In genomic region chr16:733382-734207, GRCh38 we compare ENCODE assay signal across 12 cellular contexts. TPM values are rescaled to one million over a fixed set of nuclear protein-coding genes. Genes with fewer than 3 reads are reported as not detected.
DNase-seq lines count a peak whose midpoint lies in the region; ATAC-seq and TF ChIP-seq lines count a peak whose summit lies in the region.
"Had no signal": no experiment of that assay in that cellular context is flagged by ENCODE, and none has a peak within 500 bp of the region (broad histone marks: within the 10 kb centered on the region; RNA-seq: fewer than 3 reads in every experiment).

No MANE protein-coding gene starts in this region.

- no peaks in the 10 kb centered on the region for H3K27me3 ChIP-seq in SU-DHL-6 (ENCODE audit: low read length)
- H3K27me3 ChIP-seq: right lobe of liver had no signal

- H3K4me1 Mint-ChIP-seq in activated naive CD8-positive, alpha-beta T cell treated with anti-CD3 and anti-CD28 coated beads, Interleukin-2, amount 10 ng/mL, durations not matched to agents 7 days and 5 days: peaks cover 4% of the 10 kb centered on the region
- peaks cover 7% of the 10 kb centered on the region for H3K4me1 Mint-ChIP-seq in activated naive CD8-positive, alpha-beta T cell treated with anti-CD3 and anti-CD28 coated beads for 36 hours

- no peak for ATAC-seq in activated naive CD8-positive, alpha-beta T cell treated with anti-CD3 and anti-CD28 coated beads, Interleukin-2, amount 10 ng/mL, durations not matched to agents 7 days and 5 days (ENCODE audit: low read depth)
- ATAC-seq in HG03280 (IDR thresholded peaks at IDR 0.05; ENCODE audit: unreplicated experiment): no peak

- no peaks in the 10 kb centered on the region for H4K20me1 ChIP-seq in SU-DHL-6 (ENCODE audit: low read depth, low read length)

- H3K9me3 Mint-ChIP-seq in activated naive CD8-positive, alpha-beta T cell treated with anti-CD3 and anti-CD28 coated beads, Interleukin-2, amount 10 ng/mL, durations not matched to agents 7 days and 5 days: no peaks in the 10 kb centered on the region
- no peaks in the 10 kb centered on the region for H3K9me3 Mint-ChIP-seq in activated naive CD8-positive, alpha-beta T cell treated with anti-CD3 and anti-CD28 coated beads for 36 hours
- H3K9me3 Mint-ChIP-seq: CD4-positive, CD25-positive, alpha-beta regulatory T cell had no signal

- no peak overlapping the region for H2AFZ ChIP-seq in SU-DHL-6 (ENCODE audit: low read depth, low read length, severe bottlenecking)

- H3K9me2 ChIP-seq in SU-DHL-6 (replicated peaks; ENCODE audit: insufficient read depth, low read length): no peaks in the 10 kb centered on the region

- no peak overlapping the region for H3K27ac ChIP-seq in SU-DHL-6 (ENCODE audit: low read depth, low read length)
- H3K27ac ChIP-seq: right lobe of liver had no signal

- no peak overlapping the region for H3K9ac ChIP-seq in SU-DHL-6 (ENCODE audit: low read length)

- H3K4me3 Mint-ChIP-seq in activated naive CD8-positive, alpha-beta T cell treated with anti-CD3 and anti-CD28 coated beads, Interleukin-2, amount 10 ng/mL, durations not matched to agents 7 days and 5 days: no peak overlapping the region
- H3K4me3 Mint-ChIP-seq in activated naive CD8-positive, alpha-beta T cell treated with anti-CD3 and anti-CD28 coated beads for 36 hours: no peak overlapping the region
- H3K4me3 Mint-ChIP-seq: CD4-positive, CD25-positive, alpha-beta regulatory T cell had no signal

- H3K36me3 Mint-ChIP-seq in activated naive CD8-positive, alpha-beta T cell treated with anti-CD3 and anti-CD28 coated beads, Interleukin-2, amount 10 ng/mL, durations not matched to agents 7 days and 5 days: peaks cover 6% of the 10 kb centered on the region
- H3K36me3 Mint-ChIP-seq in activated naive CD8-positive, alpha-beta T cell treated with anti-CD3 and anti-CD28 coated beads for 36 hours: peaks cover 3% of the 10 kb centered on the region

- H3K27me3 Mint-ChIP-seq in activated naive CD8-positive, alpha-beta T cell treated with anti-CD3 and anti-CD28 coated beads, Interleukin-2, amount 10 ng/mL, durations not matched to agents 7 days and 5 days: no peaks in the 10 kb centered on the region
- H3K27me3 Mint-ChIP-seq in activated naive CD8-positive, alpha-beta T cell treated with anti-CD3 and anti-CD28 coated beads for 36 hours: no peaks in the 10 kb centered on the region
- H3K27me3 Mint-ChIP-seq: CD4-positive, CD25-positive, alpha-beta regulatory T cell had no signal

- POLR2A ChIA-PET in activated naive CD8-positive, alpha-beta T cell treated with anti-CD3 and anti-CD28 coated beads, Interleukin-2, amount 10 ng/mL, durations not matched to agents 7 days and 5 days (lab: Charles Lee): no interaction called here

- H3K27ac Mint-ChIP-seq in activated naive CD8-positive, alpha-beta T cell treated with anti-CD3 and anti-CD28 coated beads, Interleukin-2, amount 10 ng/mL, durations not matched to agents 7 days and 5 days: no peak overlapping the region
- H3K27ac Mint-ChIP-seq in activated naive CD8-positive, alpha-beta T cell treated with anti-CD3 and anti-CD28 coated beads for 36 hours: no peak overlapping the region

- peak; percentile 67 for DNase-seq in activated naive CD8-positive, alpha-beta T cell treated with anti-CD3 and anti-CD28 coated beads, Interleukin-2, amount 10 ng/mL, durations not matched to agents 7 days and 5 days
- no peak for DNase-seq in activated naive CD8-positive, alpha-beta T cell treated with anti-CD3 and anti-CD28 coated beads for 36 hours
- no peak for DNase-seq in fibroblast of pulmonary artery (ENCODE audit: low read depth)
- DNase-seq in stimulated activated CD4-positive, alpha-beta T cell treated with anti-CD3 and anti-CD28 coated beads, Interleukin-4, amount 100 ng/mL, for 1 hour: peak; percentile 56
- no peak for DNase-seq in dedifferentiated amniotic fluid mesenchymal stem cell (ENCODE audit: extremely low spot score)
- DNase-seq in NCI-H2196 treated with DMSO at 0.1 percent for 48 hours (lab: John Stamatoyannopoulos, UW; ENCODE audit: unreplicated experiment): no peak
- DNase-seq: CD4-positive, CD25-positive, alpha-beta regulatory T cell; central memory CD4-positive, alpha-beta T cell; NCI-H2227 treated with DMSO at 0.1 percent for 48 hours had no signal

- TF ChIP-seq CTCF in SU-DHL-6 (IDR thresholded peaks at IDR 0.05; ENCODE audit: insufficient read depth, low read length, poor library complexity, severe bottlenecking) (peak; percentile 72), fibroblast of pulmonary artery (IDR thresholded peaks at IDR 0.05; ENCODE audit: low read length, missing control alignments) (peak; percentile 12)

- H3F3A ChIP-seq in SU-DHL-6 (ENCODE audit: insufficient read depth): peaks cover 17% of the 10 kb centered on the region

- H3K9me3 ChIP-seq in SU-DHL-6 (ENCODE audit: insufficient read depth, low read length): no peaks in the 10 kb centered on the region
- H3K9me3 ChIP-seq: right lobe of liver had no signal

- no peaks in the 10 kb centered on the region for H3K79me2 ChIP-seq in SU-DHL-6 (ENCODE audit: insufficient read depth, low read length)

- no peak overlapping the region for H3K4me2 ChIP-seq in SU-DHL-6 (ENCODE audit: low read depth, low read length, poor library complexity, severe bottlenecking)

- H3K4me3 ChIP-seq in SU-DHL-6 (ENCODE audit: insufficient read depth, low read length, poor library complexity, severe bottlenecking) (no peak overlapping the region), fibroblast of pulmonary artery (replicated peaks; ENCODE audit: low read depth, low read length) (no peak overlapping the region)
- H3K4me3 ChIP-seq: right lobe of liver had no signal

- no peaks in the 10 kb centered on the region for H3K36me3 ChIP-seq in SU-DHL-6 (ENCODE audit: low read length)

RNA-seq across cellular contexts. Expression of gene HAGHL, which starts 6.7 kb away (rescaled TPM):
- total RNA-seq in activated naive CD8-positive, alpha-beta T cell treated with anti-CD3 and anti-CD28 coated beads, Interleukin-2, amount 10 ng/mL, durations not matched to agents 7 days and 5 days: 10 to 100 TPM; 25.8 to 34.2 TPM
- 10 to 100 TPM; 22.9 to 24.4 TPM for total RNA-seq in activated naive CD8-positive, alpha-beta T cell treated with anti-CD3 and anti-CD28 coated beads for 36 hours

RNA-seq across cellular contexts. Expression of gene CIAO3, which starts 7.2 kb away (rescaled TPM):
- 10 to 100 TPM; 39.6 to 42.4 TPM for total RNA-seq in activated naive CD8-positive, alpha-beta T cell treated with anti-CD3 and anti-CD28 coated beads, Interleukin-2, amount 10 ng/mL, durations not matched to agents 7 days and 5 days
- 10 to 100 TPM; 18.3 to 19.8 TPM for total RNA-seq in activated naive CD8-positive, alpha-beta T cell treated with anti-CD3 and anti-CD28 coated beads for 36 hours

RNA-seq across cellular contexts. Expression of gene CCDC78, which starts 7.4 kb away (rescaled TPM):
- total RNA-seq in activated naive CD8-positive, alpha-beta T cell treated with anti-CD3 and anti-CD28 coated beads, Interleukin-2, amount 10 ng/mL, durations not matched to agents 7 days and 5 days: 1 to 10 TPM; 5.8 to 6.1 TPM
- 1 to 10 TPM; 6.5 to 8.1 TPM for total RNA-seq in activated naive CD8-positive, alpha-beta T cell treated with anti-CD3 and anti-CD28 coated beads for 36 hours

RNA-seq across cellular contexts. Expression of gene ANTKMT, which starts 12.6 kb away (rescaled TPM):
- 10 to 100 TPM; 21.6 to 23.2 TPM for total RNA-seq in activated naive CD8-positive, alpha-beta T cell treated with anti-CD3 and anti-CD28 coated beads, Interleukin-2, amount 10 ng/mL, durations not matched to agents 7 days and 5 days
- 10 to 100 TPM; 37.3 to 40.1 TPM for total RNA-seq in activated naive CD8-positive, alpha-beta T cell treated with anti-CD3 and anti-CD28 coated beads for 36 hours

RNA-seq across cellular contexts. Expression of gene METRN, which starts 18.7 kb away (rescaled TPM):
- total RNA-seq in activated naive CD8-positive, alpha-beta T cell treated with anti-CD3 and anti-CD28 coated beads, Interleukin-2, amount 10 ng/mL, durations not matched to agents 7 days and 5 days: 10 to 100 TPM; 10.0 to 12.4 TPM
- total RNA-seq in activated naive CD8-positive, alpha-beta T cell treated with anti-CD3 and anti-CD28 coated beads for 36 hours: 10 to 100 TPM; 22.3 to 25.3 TPM

Comparison
In these comparisons a context has a peak if more than half of its experiments do, and no peak if none do; other contexts are left out.
1. DNase-seq: peak in activated naive CD8-positive, alpha-beta T cell treated with anti-CD3 and anti-CD28 coated beads, Interleukin-2, amount 10 ng/mL, durations not matched to agents 7 days and 5 days (single experiment) and stimulated activated CD4-positive, alpha-beta T cell treated with anti-CD3 and anti-CD28 coated beads, Interleukin-4, amount 100 ng/mL, for 1 hour (single experiment); none in activated naive CD8-positive, alpha-beta T cell treated with anti-CD3 and anti-CD28 coated beads for 36 hours (single experiment), fibroblast of pulmonary artery (single experiment), dedifferentiated amniotic fluid mesenchymal stem cell (single experiment) and NCI-H2196 treated with DMSO at 0.1 percent for 48 hours (single experiment).